9 cellular contexts compared by ENCODE assay signal in the genomic region with DNA sequence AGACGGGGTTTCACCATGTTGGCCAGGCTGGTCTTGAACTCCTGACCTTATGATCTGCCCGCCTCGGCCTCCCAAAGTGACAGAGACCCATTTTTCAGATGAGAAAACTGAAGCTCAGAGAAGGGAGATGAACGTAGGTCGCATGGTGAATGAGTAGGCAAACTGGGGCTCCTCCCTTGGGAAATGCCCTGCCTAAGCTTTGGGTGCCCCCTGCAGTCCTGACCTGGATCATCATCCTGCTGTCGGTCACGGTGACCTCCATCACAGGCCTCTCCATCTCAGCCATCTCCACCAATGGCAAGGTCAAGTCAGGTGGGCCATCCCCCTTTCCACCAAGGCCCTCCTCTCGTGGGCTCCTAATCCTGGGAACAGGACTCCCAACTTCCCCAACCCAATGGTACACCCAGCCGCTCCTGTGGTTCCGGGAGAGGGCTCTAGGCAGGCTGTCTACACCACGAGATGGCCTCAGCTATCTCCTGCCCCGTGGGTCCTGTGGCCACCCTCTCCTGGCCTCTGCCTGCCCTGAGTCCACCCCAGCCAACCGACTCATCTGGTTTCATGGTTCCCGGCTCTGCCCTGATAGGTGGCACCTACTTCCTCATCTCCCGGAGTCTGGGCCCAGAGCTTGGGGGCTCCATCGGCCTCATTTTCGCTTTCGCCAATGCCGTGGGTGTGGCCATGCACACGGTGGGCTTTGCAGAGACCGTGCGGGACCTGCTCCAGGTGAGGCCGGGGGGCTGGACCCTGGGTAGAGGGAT. TPM values are rescaled to one million over a fixed set of nuclear protein-coding genes. Genes with fewer than 3 reads are reported as not detected.
A peak's percentile ranks its signal among the peaks of the same experiment; 100 is the strongest.
DNase-seq lines count a peak whose midpoint lies in the region; ATAC-seq, FAIRE-seq and TF ChIP-seq lines count a peak whose summit lies in the region.
"Had no signal": no experiment of that assay in that cellular context is flagged by ENCODE, and none has a peak within 500 bp of the region (broad histone marks: within the 10 kb centered on the region; RNA-seq: fewer than 3 reads in every experiment).

No MANE protein-coding gene starts in this region.

- H3K36me3 Mint-ChIP-seq in naive thymus-derived CD8-positive, alpha-beta T cell = no peaks in the 10 kb centered on the region

- no peaks in the 10 kb centered on the region for H3K4me1 ChIP-seq in small intestine (ENCODE audit: control insufficient read depth in 2 of 2, insufficient read depth in 1 of 2, low read depth in 1 of 2, low read length in 1 of 2)

- H3K4me3 Mint-ChIP-seq in naive thymus-derived CD8-positive, alpha-beta T cell = no peak overlapping the region

- peak; percentile 35 for TF ChIP-seq CTCF in GM10266 (IDR thresholded peaks at IDR 0.05; ENCODE audit: control insufficient read depth, insufficient read depth, low read depth, missing control alignments)

- peaks cover 6 to 19% (median 7%) of the 10 kb centered on the region in 4 donors for H3K4me1 Mint-ChIP-seq in naive thymus-derived CD8-positive, alpha-beta T cell

- 81 to 84% (median 82%) methylated on average over 23 of the region's 23 CpGs for WGBS in small intestine, 3 donors

- DNase-seq in GM10266 (ENCODE audit: extremely low spot score) = peak; percentile 70
- peak; percentile 36 for DNase-seq in activated naive CD4-positive, alpha-beta T cell treated with anti-CD3 and anti-CD28 coated beads, Interleukin-2, amount 50 U/mL, for 16 hours
- peak in 3 of 10 donors; percentile 12 to 71 (median 13) for DNase-seq in naive thymus-derived CD8-positive, alpha-beta T cell
- no peak for DNase-seq in small intestine
- no peak for DNase-seq in NCI-H146 treated with DMSO at 0.1 percent for 48 hours (lab: John Stamatoyannopoulos, UW; ENCODE audit: unreplicated experiment)
- no peak for DNase-seq in NCI-H2081 (lab: John Stamatoyannopoulos, UW)

- no peak overlapping the region for H3K4me3 ChIP-seq in small intestine (ENCODE audit: low read depth in 1 of 2, low read length in 2 of 2)

- no peaks in the 10 kb centered on the region for H3K27me3 Mint-ChIP-seq in naive thymus-derived CD8-positive, alpha-beta T cell

- TF ChIP-seq EP300 in Ishikawa (IDR thresholded peaks at IDR 0.05; ENCODE audit: borderline replicate concordance) = no peak

- no peaks in the 10 kb centered on the region for H3K9me3 ChIP-seq in small intestine (ENCODE audit: control insufficient read depth, low read depth)

- H3K9me3 Mint-ChIP-seq in naive thymus-derived CD8-positive, alpha-beta T cell = no peaks in the 10 kb centered on the region

- peak; percentile 59 for TF ChIP-seq RAD21 in Ishikawa (IDR thresholded peaks at IDR 0.05; ENCODE audit: low read depth)

- H3K27ac Mint-ChIP-seq in naive thymus-derived CD8-positive, alpha-beta T cell = peak overlapping the region in 2 of 10 donors; percentile 18 to 38

- FAIRE-seq in small intestine (lab: Jason Lieb, UNC) = no peak

- peak; percentile 67 to 82 for ATAC-seq in naive thymus-derived CD8-positive, alpha-beta T cell
- ATAC-seq in HG02759 (IDR thresholded peaks at IDR 0.05; ENCODE audit: unreplicated experiment) = no peak

- POLR2A ChIA-PET in naive thymus-derived CD8-positive, alpha-beta T cell (lab: Charles Lee) = interaction anchor here (0.8 to 1.5 kb wide), 3 partner anchors 9 to 75 kb away, joined by 4 to 5 read pairs (median 4); a partner anchor contains a TSS

- H3K36me3 ChIP-seq in small intestine (ENCODE audit: control insufficient read depth in 2 of 2, insufficient read depth in 2 of 2, low read length in 2 of 2) = no peaks in the 10 kb centered on the region

- H3K27me3 ChIP-seq in small intestine (ENCODE audit: control insufficient read depth in 2 of 2, insufficient read depth in 2 of 2, low read length in 2 of 2) = no peaks in the 10 kb centered on the region

- no peak overlapping the region for H3K27ac ChIP-seq in small intestine (ENCODE audit: low read depth in 1 of 2, low read length in 1 of 2)

TF ChIP-seq in Ishikawa, 13 proteins besides CTCF, POLR2A, EP300 and RAD21:
- TF ChIP-seq EGR1 (IDR thresholded peaks at IDR 0.05) (no peak), FOXM1 (IDR thresholded peaks at IDR 0.05; ENCODE audit: borderline replicate concordance, low read depth) (no peak), TEAD4 (IDR thresholded peaks at IDR 0.05) (no peak), TAF1 (IDR thresholded peaks at IDR 0.05; ENCODE audit: low read depth) (no peak), NFIC (IDR thresholded peaks at IDR 0.05) (no peak), ZBTB7A (IDR thresholded peaks at IDR 0.05; ENCODE audit: low read depth) (no peak)
- TF ChIP-seq, protein P1, sequence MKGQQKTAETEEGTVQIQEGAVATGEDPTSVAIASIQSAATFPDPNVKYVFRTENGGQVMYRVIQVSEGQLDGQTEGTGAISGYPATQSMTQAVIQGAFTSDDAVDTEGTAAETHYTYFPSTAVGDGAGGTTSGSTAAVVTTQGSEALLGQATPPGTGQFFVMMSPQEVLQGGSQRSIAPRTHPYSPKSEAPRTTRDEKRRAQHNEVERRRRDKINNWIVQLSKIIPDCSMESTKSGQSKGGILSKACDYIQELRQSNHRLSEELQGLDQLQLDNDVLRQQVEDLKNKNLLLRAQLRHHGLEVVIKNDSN (IDR thresholded peaks at IDR 0.05) = no peak

RNA-seq across cellular contexts. Expression of a gene that starts 4.7 kb away (rescaled TPM):
- total RNA-seq in naive thymus-derived CD8-positive, alpha-beta T cell = not detected
- polyA plus RNA-seq in naive thymus-derived CD8-positive, alpha-beta T cell = not detected
- polyA plus RNA-seq in small intestine = under 1 TPM in 1 of 3 donors, not detected in 2; 0.04 TPM
- total RNA-seq: T-helper 2 cell treated with Interferon-gamma antibody and Interleukin-4, amounts not matched to agents 100 ng/mL and 5 ng/mL, for 36 hours had no signal

Comparison
In these comparisons a context has a peak if more than half of its experiments do, and no peak if none do; other contexts are left out.
1. DNase-seq: peak in GM10266 (single experiment) and activated naive CD4-positive, alpha-beta T cell treated with anti-CD3 and anti-CD28 coated beads, Interleukin-2, amount 50 U/mL, for 16 hours (single experiment); none in small intestine (single experiment), NCI-H146 treated with DMSO at 0.1 percent for 48 hours (single experiment) and NCI-H2081 (0 of 2).